In genomic region chr2:161159829-161160225, GRCh38 we compare ENCODE assay signal across 8 cellular contexts. TPM values are rescaled to one million over a fixed set of nuclear protein-coding genes. Genes with fewer than 3 reads are reported as not detected.
DNase-seq lines count a peak whose midpoint lies in the region; ATAC-seq, FAIRE-seq and TF ChIP-seq lines count a peak whose summit lies in the region.

No MANE protein-coding gene starts in this region.

- FAIRE-seq in GM12891 (lab: Jason Lieb, UNC), result no peak

- 2 to 5% (median 4%) methylated on average over 7 of the region's 7 CpGs for WGBS in adrenal gland, 4 donors

- TF ChIP-seq POLR2A in adrenal gland (IDR thresholded peaks at IDR 0.05), result no peak
- TF ChIP-seq POLR2A in GM12891 (IDR thresholded peaks at IDR 0.05; ENCODE audit: low read depth, low read length), result no peak

- no peak for TF ChIP-seq CTCF in adrenal gland (IDR thresholded peaks at IDR 0.05)

- H3K36me3 ChIP-seq in adrenal gland (replicated peaks in 1 of 2), result peaks cover 0 to 11% of the 10 kb centered on the region in 2 donors
- no peaks in the 10 kb centered on the region for H3K36me3 ChIP-seq in mucosa of stomach (ENCODE audit: control insufficient read depth, insufficient read depth, low read length)

- H3K4me3 ChIP-seq in adrenal gland (peak overlapping the region in 2 of 4 donors; percentile 3 to 84), mucosa of stomach (ENCODE audit: low read length) (no peak overlapping the region)

- intact Hi-C loops in adrenal gland (cut with DNase I), result no loop called here

- H3K9me3 ChIP-seq in adrenal gland (replicated peaks in 1 of 3), result no peaks in the 10 kb centered on the region
- no peaks in the 10 kb centered on the region for H3K9me3 ChIP-seq in mucosa of stomach (ENCODE audit: control insufficient read depth, low read length)

- no peak for DNase-seq in adrenal gland
- DNase-seq in GM12891 (ENCODE audit: insufficient read length, low spot score), result no peak
- no peak for DNase-seq in Kasumi-1 (lab: John Stamatoyannopoulos, UW)
- DNase-seq in RKO (ENCODE audit: low spot score), result no peak
- DNase-seq in NCI-H1092 treated with DMSO at 0.1 percent for 48 hours (lab: John Stamatoyannopoulos, UW), result no peak

- H3K4me1 ChIP-seq in adrenal gland (replicated peaks in 1 of 2) (peaks cover 8 to 41% of the 10 kb centered on the region in 2 donors), mucosa of stomach (ENCODE audit: control insufficient read depth, insufficient read depth, low read length) (peaks cover 5% of the 10 kb centered on the region)

- H3K27ac ChIP-seq in adrenal gland, result peak overlapping the region; percentile 56 to 99 (median 97)

- ATAC-seq in GM18498 (IDR thresholded peaks at IDR 0.05; ENCODE audit: unreplicated experiment) (peak; percentile 0), HG02973 (IDR thresholded peaks at IDR 0.05; ENCODE audit: unreplicated experiment) (peak; percentile 2)

- H3K27me3 ChIP-seq in adrenal gland, result no peaks in the 10 kb centered on the region
- H3K27me3 ChIP-seq in mucosa of stomach (ENCODE audit: control insufficient read depth, insufficient read depth, low read length), result no peaks in the 10 kb centered on the region

- H3K9ac ChIP-seq in mucosa of stomach (ENCODE audit: low read length), result peak overlapping the region; percentile 6

TF ChIP-seq in GM12891, 5 proteins besides CTCF, POLR2A, EP300 and RAD21:
- no peak for TF ChIP-seq SPI1 (IDR thresholded peaks at IDR 0.05; ENCODE audit: low read depth, low read length)
- no peak for TF ChIP-seq PAX5 (IDR thresholded peaks at IDR 0.05; ENCODE audit: insufficient read depth, low read length, severe bottlenecking)
- no peak for TF ChIP-seq POLR2AphosphoS5 (IDR thresholded peaks at IDR 0.05; ENCODE audit: low read depth, low read length)
- TF ChIP-seq TAF1 (IDR thresholded peaks at IDR 0.05; ENCODE audit: low read depth, low read length), result no peak
- TF ChIP-seq POU2F2 (IDR thresholded peaks at IDR 0.05; ENCODE audit: low read depth, low read length), result no peak

RNA-seq across cellular contexts. Expression of gene TANK, which starts 0.4 kb away (rescaled TPM):
- total RNA-seq in adrenal gland, result 10 to 100 TPM; 45.7 to 90.9 (median 55.0) TPM
- polyA plus RNA-seq in adrenal gland, result 10 to 100 TPM; 23.7 to 82.8 (median 34.4) TPM
- 45.7 TPM for polyA plus RNA-seq in GM12891 (2012; ENCODE audit: low read depth, missing spikeins)
